19 cellular contexts compared by ENCODE assay signal in the genomic region with DNA sequence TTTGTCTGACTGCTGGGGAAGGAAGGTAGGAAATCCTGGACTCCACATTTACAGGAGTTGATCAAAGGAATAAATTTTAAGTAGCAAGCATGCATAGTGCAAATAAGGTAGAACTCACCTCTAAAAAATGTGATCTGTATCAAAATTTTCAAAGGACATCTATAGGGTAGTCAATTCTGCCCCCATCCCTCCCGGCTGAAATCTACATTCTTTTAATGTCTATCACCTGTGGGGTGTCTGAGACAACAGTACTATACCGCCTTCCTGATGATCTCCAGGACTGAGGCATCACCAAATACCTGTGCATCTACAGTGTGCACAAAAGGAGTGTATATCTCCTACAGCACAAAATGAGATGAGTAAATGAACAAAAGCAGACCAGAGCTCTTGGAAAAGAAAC. TPM values are rescaled to one million over a fixed set of nuclear protein-coding genes. Genes with fewer than 3 reads are reported as not detected.
DNase-seq lines count a peak whose midpoint lies in the region; TF ChIP-seq lines count a peak whose summit lies in the region.
"Had no signal": no experiment of that assay in that cellular context is flagged by ENCODE, and none has a peak within 500 bp of the region (broad histone marks: within the 10 kb centered on the region; RNA-seq: fewer than 3 reads in every experiment).

No MANE protein-coding gene starts in this region.

- no peaks in the 10 kb centered on the region for H3K9me3 Mint-ChIP-seq in activated naive CD4-positive, alpha-beta T cell treated with anti-CD3 and anti-CD28 coated beads, Interleukin-2, amount 50 U/mL, for 24 hours
- no peaks in the 10 kb centered on the region for H3K9me3 Mint-ChIP-seq in activated CD4-positive, alpha-beta memory T cell treated with anti-CD3 and anti-CD28 coated beads, Interleukin-2, amount 10 ng/mL, durations not matched to agents 7 days and 5 days
- H3K9me3 Mint-ChIP-seq in endodermal cell = no peaks in the 10 kb centered on the region
- H3K9me3 Mint-ChIP-seq: HFFc6 had no signal

- peaks cover 5% of the 10 kb centered on the region for H3K4me1 ChIP-seq in endodermal cell (ENCODE audit: control insufficient read depth, insufficient read depth, low read length)
- peaks cover 56 to 58% of the 10 kb centered on the region in 2 experiments for H3K4me1 ChIP-seq in neutrophil (ENCODE audit: control insufficient read depth in 1 of 2, insufficient read depth in 1 of 2, low read depth in 1 of 2, low read length in 1 of 2)
- H3K4me1 ChIP-seq: A549 had no signal

- H3K9me3 ChIP-seq in endodermal cell (ENCODE audit: control insufficient read depth, low read length) (no peaks in the 10 kb centered on the region), neutrophil (no peaks in the 10 kb centered on the region)
- H3K9me3 ChIP-seq: A549 had no signal

- peak overlapping the region; percentile 71 for H3K27ac Mint-ChIP-seq in activated naive CD4-positive, alpha-beta T cell treated with anti-CD3 and anti-CD28 coated beads, Interleukin-2, amount 50 U/mL, for 24 hours
- peak overlapping the region; percentile 10 for H3K27ac Mint-ChIP-seq in activated CD4-positive, alpha-beta memory T cell treated with anti-CD3 and anti-CD28 coated beads, Interleukin-2, amount 10 ng/mL, durations not matched to agents 7 days and 5 days
- peak overlapping the region; percentile 11 for H3K27ac Mint-ChIP-seq in endodermal cell
- H3K27ac Mint-ChIP-seq: HFFc6 had no signal

- POLR2A ChIA-PET in activated CD4-positive, alpha-beta memory T cell treated with anti-CD3 and anti-CD28 coated beads, Interleukin-2, amount 10 ng/mL, durations not matched to agents 7 days and 5 days (lab: Charles Lee) = interaction anchor here (1.2 kb wide), 2 partner anchors 17 to 19 kb away, joined by 3 to 4 read pairs; no protein-coding TSS in a partner anchor

- peaks cover 39% of the 10 kb centered on the region for H3K36me3 ChIP-seq in endodermal cell (ENCODE audit: control insufficient read depth, insufficient read depth, low read length)
- H3K36me3 ChIP-seq in neutrophil = peaks cover 4% of the 10 kb centered on the region

- no peak overlapping the region for H3K9ac ChIP-seq in endodermal cell (ENCODE audit: extremely low read depth, low read length, poor library complexity, severe bottlenecking)

- CTCF ChIA-PET in activated CD4-positive, alpha-beta memory T cell treated with anti-CD3 and anti-CD28 coated beads, Interleukin-2, amount 10 ng/mL, durations not matched to agents 7 days and 5 days (lab: Charles Lee) = interaction anchor here (0.6 kb wide), 1 partner anchor 20 kb away, joined by 3 read pairs; the partner anchor contains the start of genes CPNE1 and RBM12

- peaks cover 90% of the 10 kb centered on the region for H3K4me1 Mint-ChIP-seq in activated naive CD4-positive, alpha-beta T cell treated with anti-CD3 and anti-CD28 coated beads, Interleukin-2, amount 50 U/mL, for 24 hours
- peaks cover 33% of the 10 kb centered on the region for H3K4me1 Mint-ChIP-seq in activated CD4-positive, alpha-beta memory T cell treated with anti-CD3 and anti-CD28 coated beads, Interleukin-2, amount 10 ng/mL, durations not matched to agents 7 days and 5 days
- H3K4me1 Mint-ChIP-seq in endodermal cell = peaks cover 31% of the 10 kb centered on the region

- TF ChIP-seq CTCF in endodermal cell (conservative IDR thresholded peaks at IDR 0.05) (no peak), neutrophil (IDR thresholded peaks at IDR 0.05) (no peak)

- no peak overlapping the region for H3K4me3 Mint-ChIP-seq in activated naive CD4-positive, alpha-beta T cell treated with anti-CD3 and anti-CD28 coated beads, Interleukin-2, amount 50 U/mL, for 24 hours
- H3K4me3 Mint-ChIP-seq in activated CD4-positive, alpha-beta memory T cell treated with anti-CD3 and anti-CD28 coated beads, Interleukin-2, amount 10 ng/mL, durations not matched to agents 7 days and 5 days = no peak overlapping the region
- H3K4me3 Mint-ChIP-seq in endodermal cell = no peak overlapping the region
- H3K4me3 Mint-ChIP-seq: HFFc6 had no signal

- H3K4me3 ChIP-seq in endodermal cell (ENCODE audit: low read length) (no peak overlapping the region), neutrophil (ENCODE audit: low read depth in 1 of 2, low read length in 1 of 2) (no peak overlapping the region)
- H3K4me3 ChIP-seq: A549, K562 had no signal

- H3K27me3 Mint-ChIP-seq in activated naive CD4-positive, alpha-beta T cell treated with anti-CD3 and anti-CD28 coated beads, Interleukin-2, amount 50 U/mL, for 24 hours = no peaks in the 10 kb centered on the region
- H3K27me3 Mint-ChIP-seq in activated CD4-positive, alpha-beta memory T cell treated with anti-CD3 and anti-CD28 coated beads, Interleukin-2, amount 10 ng/mL, durations not matched to agents 7 days and 5 days = no peaks in the 10 kb centered on the region
- no peaks in the 10 kb centered on the region for H3K27me3 Mint-ChIP-seq in endodermal cell (ENCODE audit: insufficient read depth)

- no peak for DNase-seq in activated naive CD4-positive, alpha-beta T cell treated with anti-CD3 and anti-CD28 coated beads, Interleukin-2, amount 50 U/mL, for 16 hours
- DNase-seq in activated CD4-positive, alpha-beta memory T cell treated with anti-CD3 and anti-CD28 coated beads, Interleukin-2, amount 10 ng/mL, durations not matched to agents 7 days and 5 days = no peak
- DNase-seq in endodermal cell = no peak
- DNase-seq in SHP77 (lab: John Stamatoyannopoulos, UW) = no peak
- no peak for DNase-seq in OCI-M1 (lab: John Stamatoyannopoulos, UW)
- no peak for DNase-seq in NCI-H510A (lab: John Stamatoyannopoulos, UW)
- DNase-seq: DMS79 treated with DMSO at 0.1 percent for 48 hours; HFFc6; NCI-H1048; NCI-H146; NCI-H2081 treated with DMSO at 0.1 percent for 48 hours; NCI-H524 treated with DMSO at 0.1 percent for 48 hours; NK-92 treated with Interleukin-12 subunit alpha and Interleukin-12 subunit beta, amount 100 ng/mL, for 24 hours had no signal

- 93% methylated on average over 2 of the region's 2 CpGs; no CpG with 5 or more reads in 1 of the 2 experiments for WGBS in endodermal cell (ENCODE audit: insufficient coverage in 1 of 2, insufficient read length in 1 of 2), 2 experiments

- H3K27me3 ChIP-seq in endodermal cell (ENCODE audit: control insufficient read depth, insufficient read depth, low read length, poor library complexity, severe bottlenecking) = no peaks in the 10 kb centered on the region
- H3K27me3 ChIP-seq in neutrophil = no peaks in the 10 kb centered on the region

- peaks cover 7% of the 10 kb centered on the region for H3K36me3 Mint-ChIP-seq in activated naive CD4-positive, alpha-beta T cell treated with anti-CD3 and anti-CD28 coated beads, Interleukin-2, amount 50 U/mL, for 24 hours
- peaks cover 28% of the 10 kb centered on the region for H3K36me3 Mint-ChIP-seq in activated CD4-positive, alpha-beta memory T cell treated with anti-CD3 and anti-CD28 coated beads, Interleukin-2, amount 10 ng/mL, durations not matched to agents 7 days and 5 days (ENCODE audit: low read depth)
- H3K36me3 Mint-ChIP-seq in endodermal cell (ENCODE audit: low read depth) = peaks cover 14% of the 10 kb centered on the region

- no peak overlapping the region for H3K27ac ChIP-seq in endodermal cell (ENCODE audit: low read depth, low read length)
- H3K27ac ChIP-seq in neutrophil = peak overlapping the region; percentile 62
- H3K27ac ChIP-seq: A549, C4-2B, RWPE1 had no signal

RNA-seq across cellular contexts. Expression of gene CPNE1, which starts 19.9 kb away (rescaled TPM):
- total RNA-seq in activated CD4-positive, alpha-beta memory T cell treated with anti-CD3 and anti-CD28 coated beads, Interleukin-2, amount 10 ng/mL, durations not matched to agents 7 days and 5 days = 100 to 1,000 TPM; 239 to 243 TPM
- 100 to 1,000 TPM; 238 to 441 TPM for total RNA-seq in endodermal cell
- polyA plus RNA-seq in endodermal cell (2013, experiment 1 of 2) = 343 TPM
- polyA plus RNA-seq in endodermal cell (2013, experiment 2 of 2) = 307 TPM

RNA-seq across cellular contexts. Expression of gene RBM12, which starts 19.9 kb away (rescaled TPM):
- total RNA-seq in activated CD4-positive, alpha-beta memory T cell treated with anti-CD3 and anti-CD28 coated beads, Interleukin-2, amount 10 ng/mL, durations not matched to agents 7 days and 5 days = 100 to 1,000 TPM; 115 to 116 TPM
- 100 to 1,000 TPM; 106 to 158 TPM for total RNA-seq in endodermal cell
- 81.6 TPM for polyA plus RNA-seq in endodermal cell (2013, experiment 1 of 2)
- 80.8 TPM for polyA plus RNA-seq in endodermal cell (2013, experiment 2 of 2)

RNA-seq across cellular contexts. Expression of gene SPAG4, which starts 29.2 kb away (rescaled TPM):
- total RNA-seq in activated CD4-positive, alpha-beta memory T cell treated with anti-CD3 and anti-CD28 coated beads, Interleukin-2, amount 10 ng/mL, durations not matched to agents 7 days and 5 days = 1 to 10 TPM; 6.5 to 6.9 TPM
- total RNA-seq in endodermal cell = 1 to 10 TPM; 1.7 to 3.5 TPM
- polyA plus RNA-seq in endodermal cell (2013, experiment 1 of 2) = 5.4 TPM
- polyA plus RNA-seq in endodermal cell (2013, experiment 2 of 2) = 4.2 TPM

RNA-seq across cellular contexts. Expression of gene NFS1, which starts 54.3 kb away (rescaled TPM):
- 10 to 100 TPM; 28.3 to 30.8 TPM for total RNA-seq in activated CD4-positive, alpha-beta memory T cell treated with anti-CD3 and anti-CD28 coated beads, Interleukin-2, amount 10 ng/mL, durations not matched to agents 7 days and 5 days
- total RNA-seq in endodermal cell = 10 to 100 TPM; 17.0 to 30.9 TPM
- polyA plus RNA-seq in endodermal cell (2013, experiment 1 of 2) = 30.1 TPM
- polyA plus RNA-seq in endodermal cell (2013, experiment 2 of 2) = 21.7 TPM

RNA-seq across cellular contexts. Expression of gene ROMO1, which starts 54.4 kb away (rescaled TPM):
- total RNA-seq in activated CD4-positive, alpha-beta memory T cell treated with anti-CD3 and anti-CD28 coated beads, Interleukin-2, amount 10 ng/mL, durations not matched to agents 7 days and 5 days = 100 to 1,000 TPM in 1 of 2 experiments, 10 to 100 TPM in 1; 98.4 to 114 TPM
- 100 to 1,000 TPM; 194 to 243 TPM for total RNA-seq in endodermal cell
- 207 TPM for polyA plus RNA-seq in endodermal cell (2013, experiment 1 of 2)
- polyA plus RNA-seq in endodermal cell (2013, experiment 2 of 2) = 196 TPM

Comparison
In these comparisons a context has a peak if more than half of its experiments do, and no peak if none do; other contexts are left out.
1. H3K27ac Mint-ChIP-seq: peak in every context shown above with its lines; median percentile 71 in activated naive CD4-positive, alpha-beta T cell treated with anti-CD3 and anti-CD28 coated beads, Interleukin-2, amount 50 U/mL, for 24 hours; 11 in endodermal cell; 10 in activated CD4-positive, alpha-beta memory T cell treated with anti-CD3 and anti-CD28 coated beads, Interleukin-2, amount 10 ng/mL, durations not matched to agents 7 days and 5 days.